In the genomic region with DNA sequence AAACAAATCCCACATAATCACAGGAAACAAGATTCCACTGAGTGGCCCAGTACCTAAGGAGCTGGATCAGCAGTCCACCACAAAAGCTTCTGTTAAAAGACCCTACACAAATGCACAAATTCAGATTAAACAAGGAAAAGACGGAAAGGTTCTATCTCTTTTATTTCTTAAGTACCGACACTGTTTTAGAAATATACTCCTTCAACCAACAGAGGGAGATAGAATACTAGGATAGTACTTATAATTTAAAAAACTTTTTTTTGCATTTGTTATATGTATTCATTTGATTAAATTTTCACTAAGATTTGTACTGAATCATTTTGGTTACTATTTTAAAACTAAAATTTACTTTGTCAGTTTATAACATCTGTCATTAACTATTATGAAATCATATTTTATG, we compare ENCODE assay signal across 13 cellular contexts. TPM values are rescaled to one million over a fixed set of nuclear protein-coding genes. Genes with fewer than 3 reads are reported as not detected.
DNase-seq lines count a peak whose midpoint lies in the region; ATAC-seq, FAIRE-seq and TF ChIP-seq lines count a peak whose summit lies in the region.
"Had no signal": no experiment of that assay in that cellular context is flagged by ENCODE, and none has a peak within 500 bp of the region (broad histone marks: within the 10 kb centered on the region; RNA-seq: fewer than 3 reads in every experiment).

No MANE protein-coding gene starts in this region.

- no peak for TF ChIP-seq POLR2A in prostate gland (IDR thresholded peaks at IDR 0.05)

- no peaks in the 10 kb centered on the region for H3K9me3 ChIP-seq in prostate gland

- intact Hi-C loops in prostate gland (cut with DNase I), result no loop called here

- TF ChIP-seq CTCF in D721Med (IDR thresholded peaks at IDR 0.05; ENCODE audit: insufficient read depth, missing control alignments) (peak; percentile 32), VCaP (conservative IDR thresholded peaks at IDR 0.05) (peak; percentile 72), fibroblast of villous mesenchyme (IDR thresholded peaks at IDR 0.05; ENCODE audit: insufficient read depth, low read depth, low read length) (peak; percentile 42), prostate gland (IDR thresholded peaks at IDR 0.05) (peak in 3 of 4 experiments; percentile 27 to 48 (median 44))

- H3K36me3 ChIP-seq in prostate gland, result no peaks in the 10 kb centered on the region

- no peaks in the 10 kb centered on the region for H3K4me1 ChIP-seq in prostate gland (replicated peaks)

- 35% methylated on average over 2 of the region's 2 CpGs for WGBS in prostate gland

- ATAC-seq in GM21786 (IDR thresholded peaks at IDR 0.05; ENCODE audit: unreplicated experiment), result no peak

- DNase-seq in D721Med (ENCODE audit: insufficient read length, low spot score), result no peak
- DNase-seq in fibroblast of villous mesenchyme (ENCODE audit: low read depth), result peak; percentile 61
- no peak for DNase-seq in prostate gland (ENCODE audit: low spot score)
- no peak for DNase-seq in NCI-H345 treated with DMSO at 0.1 percent for 48 hours (lab: John Stamatoyannopoulos, UW; ENCODE audit: unreplicated experiment)
- DNase-seq in activated gamma-delta T cell treated with Interleukin-2 at 50 U/mL for 16 hours, result no peak
- DNase-seq in NCI-H446 (lab: John Stamatoyannopoulos, UW), result no peak
- DNase-seq: activated T-cell treated with anti-CD3 and anti-CD28 coated beads, Interleukin-2, amount 50 U/mL, for 1 hour; effector memory CD4-positive, alpha-beta T cell; KG1; mesendoderm; NCI-H526 treated with DMSO at 0.1 percent for 48 hours had no signal

- no peak for FAIRE-seq in D721Med (lab: Jason Lieb, UNC)

- H3K4me3 ChIP-seq in fibroblast of villous mesenchyme (ENCODE audit: low read depth, low read length), result no peak overlapping the region
- no peak overlapping the region for H3K4me3 ChIP-seq in prostate gland

- H3K27me3 ChIP-seq in prostate gland (replicated peaks; ENCODE audit: insufficient read depth), result no peaks in the 10 kb centered on the region

- H3K27ac ChIP-seq in VCaP, result no peak overlapping the region
- H3K27ac ChIP-seq in prostate gland, result no peak overlapping the region

RNA-seq across cellular contexts. Expression of gene CDC7, which starts 12.5 kb away (rescaled TPM):
- total RNA-seq in fibroblast of villous mesenchyme (5.2 and 6.5 TPM in 2 replicates), prostate gland (1 to 10 TPM in 1 of 2 donors, under 1 TPM in 1; 0.68 to 6.1 TPM)
